In genomic region chr5:134769206-134769605, GRCh38 we compare ENCODE assay signal across 22 cellular contexts. TPM values are rescaled to one million over a fixed set of nuclear protein-coding genes. Genes with fewer than 3 reads are reported as not detected.
A peak's percentile ranks its signal among the peaks of the same experiment; 100 is the strongest.
DNase-seq lines count a peak whose midpoint lies in the region; ATAC-seq, FAIRE-seq and TF ChIP-seq lines count a peak whose summit lies in the region.
"Had no signal": no experiment of that assay in that cellular context is flagged by ENCODE, and none has a peak within 500 bp of the region (broad histone marks: within the 10 kb centered on the region; RNA-seq: fewer than 3 reads in every experiment).

No MANE protein-coding gene starts in this region.

- peaks cover 4% of the 10 kb centered on the region for H3K36me3 ChIP-seq in breast epithelium
- H3K36me3 ChIP-seq in adrenal gland (replicated peaks in 1 of 2), result peaks cover 0 to 74% of the 10 kb centered on the region in 2 donors
- H3K36me3 ChIP-seq in small intestine (ENCODE audit: control insufficient read depth in 2 of 2, insufficient read depth in 2 of 2, low read length in 2 of 2), result peaks cover 4 to 27% of the 10 kb centered on the region in 2 donors

- CTCF ChIA-PET in MCF 10A (lab: Yijun Ruan, JAX), result interaction anchor here (0.7 kb wide), 1 partner anchor 13 kb away, joined by 4 read pairs; no protein-coding TSS in a partner anchor

- peaks cover 11% of the 10 kb centered on the region for H3K4me1 Mint-ChIP-seq in MCF 10A (ENCODE audit: insufficient read depth, unreplicated experiment)
- H3K4me1 Mint-ChIP-seq: activated naive CD8-positive, alpha-beta T cell treated with anti-CD3 and anti-CD28 coated beads, Interleukin-2, amount 50 U/mL, for 24 hours; activated T-helper 17 cell treated with anti-CD3 and anti-CD28 coated beads, Interleukin-2, amount 50 U/mL, for 72 hours; central memory CD8-positive, alpha-beta T cell had no signal

- DNase-seq in MCF 10A (ENCODE audit: unreplicated experiment) (peak; percentile 60), breast epithelium (ENCODE audit: low spot score in 2 of 2) (no peak), adrenal gland (peak in 6 of 7 donors; percentile 32 to 70 (median 41)), fibroblast of peridontal ligament (ENCODE audit: extremely low read depth) (peak; percentile 44), stromal cell of bone marrow (ENCODE audit: low read depth) (peak; percentile 7), epidermal melanocyte (ENCODE audit: insufficient read length, low spot score) (no peak), small intestine (no peak)
- DNase-seq: activated naive CD8-positive, alpha-beta T cell treated with anti-CD3 and anti-CD28 coated beads, Interleukin-2, amount 50 U/mL, for 24 hours; effector memory CD8-positive, alpha-beta T cell; left colon; mucosa of descending colon; NCI-H1436 treated with DMSO at 0.1 percent for 48 hours; NCI-H82; stimulated activated naive CD4-positive, alpha-beta T cell had no signal

- no peak for FAIRE-seq in small intestine (lab: Jason Lieb, UNC)
- FAIRE-seq: A204.1 had no signal

- intact Hi-C loops in MCF 10A (cut with micrococcal nuclease) (no loop called here), breast epithelium (cut with DNase I; ENCODE audit: low total_unique reads) (no loop called here), adrenal gland (cut with DNase I) (no loop called here)

- no peaks in the 10 kb centered on the region for H3K27me3 ChIP-seq in breast epithelium
- H3K27me3 ChIP-seq in adrenal gland, result no peaks in the 10 kb centered on the region
- H3K27me3 ChIP-seq in small intestine (ENCODE audit: control insufficient read depth in 2 of 2, insufficient read depth in 2 of 2, low read length in 2 of 2), result no peaks in the 10 kb centered on the region
- H3K27me3 ChIP-seq: gastroesophageal sphincter, tibial nerve had no signal

- TF ChIP-seq POLR2A in breast epithelium (IDR thresholded peaks at IDR 0.05) (no peak), adrenal gland (IDR thresholded peaks at IDR 0.05) (no peak)

- H3K4me1 ChIP-seq in breast epithelium (no peaks in the 10 kb centered on the region), adrenal gland (replicated peaks in 1 of 2) (no peaks in the 10 kb centered on the region), small intestine (ENCODE audit: control insufficient read depth in 2 of 2, insufficient read depth in 1 of 2, low read depth in 1 of 2, low read length in 1 of 2) (no peaks in the 10 kb centered on the region)
- H3K4me1 ChIP-seq: gastroesophageal sphincter, tibial nerve had no signal

- H3K9me3 ChIP-seq in breast epithelium (no peaks in the 10 kb centered on the region), adrenal gland (replicated peaks in 1 of 3) (no peaks in the 10 kb centered on the region), small intestine (ENCODE audit: control insufficient read depth, low read depth) (no peaks in the 10 kb centered on the region)
- H3K9me3 ChIP-seq: gastroesophageal sphincter, mucosa of descending colon, tibial nerve had no signal

- TF ChIP-seq CTCF in MCF 10A (IDR thresholded peaks at IDR 0.05; ENCODE audit: unreplicated experiment) (no peak), breast epithelium (IDR thresholded peaks at IDR 0.05) (no peak), adrenal gland (IDR thresholded peaks at IDR 0.05) (no peak)

- H3K27ac ChIP-seq in breast epithelium, result peak overlapping the region in 1 of 2 donors; percentile 48
- peak overlapping the region in 1 of 5 donors; percentile 5 for H3K27ac ChIP-seq in adrenal gland
- no peak overlapping the region for H3K27ac ChIP-seq in small intestine (ENCODE audit: low read depth in 1 of 2, low read length in 1 of 2)
- H3K27ac ChIP-seq: gastroesophageal sphincter, KMS-11, SK-N-MC, tibial nerve had no signal

- BruUV-seq in MCF 10A (replicated peaks; lab: Mats Ljungman, UMichigan), result no TSS peak

- peaks cover 100% of the 10 kb centered on the region for H3K36me3 Mint-ChIP-seq in MCF 10A (ENCODE audit: insufficient read depth, unreplicated experiment)

- POLR2A ChIA-PET in MCF 10A (lab: Yijun Ruan, JAX), result interaction anchor here (0.6 kb wide), 1 partner anchor 67 kb away, joined by 3 read pairs; no protein-coding TSS in a partner anchor

- no peak overlapping the region for H3K4me3 Mint-ChIP-seq in MCF 10A (ENCODE audit: unreplicated experiment)
- H3K4me3 Mint-ChIP-seq: activated naive CD8-positive, alpha-beta T cell treated with anti-CD3 and anti-CD28 coated beads, Interleukin-2, amount 50 U/mL, for 24 hours; activated T-helper 17 cell treated with anti-CD3 and anti-CD28 coated beads, Interleukin-2, amount 50 U/mL, for 72 hours; central memory CD8-positive, alpha-beta T cell; effector memory CD8-positive, alpha-beta T cell had no signal

- 47 to 50% (median 48%) methylated on average over 4 of the region's 4 CpGs for WGBS in adrenal gland, 4 donors
- 83 to 95% (median 85%) methylated on average over 4 of the region's 4 CpGs for WGBS in small intestine, 3 donors

- H3K9me3 Mint-ChIP-seq in MCF 10A (ENCODE audit: unreplicated experiment), result no peaks in the 10 kb centered on the region
- H3K9me3 Mint-ChIP-seq: activated naive CD8-positive, alpha-beta T cell treated with anti-CD3 and anti-CD28 coated beads, Interleukin-2, amount 50 U/mL, for 24 hours; activated T-helper 17 cell treated with anti-CD3 and anti-CD28 coated beads, Interleukin-2, amount 50 U/mL, for 72 hours; central memory CD8-positive, alpha-beta T cell; effector memory CD8-positive, alpha-beta T cell had no signal

- no peaks in the 10 kb centered on the region for H3K27me3 Mint-ChIP-seq in MCF 10A (ENCODE audit: insufficient read depth, unreplicated experiment)
- H3K27me3 Mint-ChIP-seq: activated naive CD8-positive, alpha-beta T cell treated with anti-CD3 and anti-CD28 coated beads, Interleukin-2, amount 50 U/mL, for 24 hours; activated T-helper 17 cell treated with anti-CD3 and anti-CD28 coated beads, Interleukin-2, amount 50 U/mL, for 72 hours; central memory CD8-positive, alpha-beta T cell; effector memory CD8-positive, alpha-beta T cell had no signal

- no peak overlapping the region for H3K27ac Mint-ChIP-seq in MCF 10A (ENCODE audit: low read depth, unreplicated experiment)
- H3K27ac Mint-ChIP-seq: activated naive CD8-positive, alpha-beta T cell treated with anti-CD3 and anti-CD28 coated beads, Interleukin-2, amount 50 U/mL, for 24 hours; activated T-helper 17 cell treated with anti-CD3 and anti-CD28 coated beads, Interleukin-2, amount 50 U/mL, for 72 hours; effector memory CD8-positive, alpha-beta T cell had no signal

- H3K4me3 ChIP-seq in breast epithelium (no peak overlapping the region), adrenal gland (no peak overlapping the region), small intestine (ENCODE audit: low read depth in 1 of 2, low read length in 2 of 2) (no peak overlapping the region)
- H3K4me3 ChIP-seq: gastroesophageal sphincter, mucosa of descending colon, SK-N-MC, tibial nerve had no signal

- no peak for ATAC-seq in HG02588 (IDR thresholded peaks at IDR 0.05; ENCODE audit: unreplicated experiment)
- ATAC-seq: activated naive CD8-positive, alpha-beta T cell treated with anti-CD3 and anti-CD28 coated beads, Interleukin-2, amount 50 U/mL, for 24 hours; activated T-helper 17 cell treated with anti-CD3 and anti-CD28 coated beads, Interleukin-2, amount 50 U/mL, for 72 hours; effector memory CD8-positive, alpha-beta T cell; gastroesophageal sphincter; left colon; mucosa of descending colon had no signal

RNA-seq across cellular contexts. Expression of gene DDX46, which starts 10.6 kb away (rescaled TPM):
- total RNA-seq in MCF 10A (2022), result 57.7 and 77.0 TPM in 2 replicates
- total RNA-seq in breast epithelium, result 10 to 100 TPM; 37.8 to 62.6 (median 51.1) TPM
- total RNA-seq in adrenal gland, result 10 to 100 TPM; 13.3 to 40.5 (median 34.9) TPM
- 10 to 100 TPM; 19.7 to 48.0 (median 34.8) TPM for polyA plus RNA-seq in adrenal gland
- 10 to 100 TPM; 17.0 to 21.2 (median 19.4) TPM for polyA plus RNA-seq in small intestine

RNA-seq across cellular contexts. Expression of gene CAMLG, which starts 30.9 kb away (rescaled TPM):
- 38.3 and 41.8 TPM in 2 replicates for total RNA-seq in MCF 10A (2022)
- 10 to 100 TPM; 41.4 to 57.4 (median 53.4) TPM for total RNA-seq in breast epithelium
- total RNA-seq in adrenal gland, result 10 to 100 TPM; 29.4 to 64.3 (median 38.3) TPM
- polyA plus RNA-seq in adrenal gland, result 10 to 100 TPM; 32.1 to 72.2 (median 49.4) TPM
- 10 to 100 TPM; 42.2 to 80.0 (median 62.8) TPM for polyA plus RNA-seq in small intestine

Comparison
In these comparisons a context has a peak if more than half of its experiments do, and no peak if none do; other contexts are left out.
1. DNase-seq: peak in MCF 10A (single experiment), adrenal gland (6 of 7), fibroblast of peridontal ligament (single experiment) and stromal cell of bone marrow (single experiment); none in breast epithelium (0 of 2), epidermal melanocyte (single experiment) and small intestine (single experiment).